ENCODE assay signal across 9 cellular contexts in the genomic region with DNA sequence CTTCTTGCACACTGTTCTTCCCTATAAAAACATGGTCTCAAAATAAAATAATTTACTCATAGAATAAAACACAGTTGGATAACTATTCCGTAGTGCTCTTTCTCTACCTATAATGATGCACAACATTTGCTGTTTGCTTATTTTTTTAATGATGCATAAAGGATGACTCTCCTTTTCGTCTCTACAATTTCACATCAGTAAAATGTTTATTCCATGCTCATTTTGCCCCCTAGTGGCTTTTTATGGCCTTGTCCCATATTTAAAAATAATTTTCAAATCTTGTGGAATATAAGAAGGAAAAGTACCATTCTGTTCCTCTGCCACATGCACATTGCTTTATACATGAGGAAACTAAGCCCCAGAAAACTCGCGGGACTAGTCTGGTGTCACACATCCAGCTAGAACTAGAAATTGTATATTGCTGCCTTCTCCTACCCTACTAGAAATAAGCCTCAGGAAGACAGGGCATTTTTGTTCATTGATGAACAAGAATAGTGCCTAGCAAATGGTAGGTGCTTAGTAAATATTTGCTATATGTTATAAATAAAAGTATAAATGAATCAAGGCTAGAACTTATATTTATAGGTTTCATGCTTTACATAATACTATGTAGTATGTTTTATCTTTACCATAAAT. TPM values are rescaled to one million over a fixed set of nuclear protein-coding genes. Genes with fewer than 3 reads are reported as not detected.
DNase-seq lines count a peak whose midpoint lies in the region; ATAC-seq, FAIRE-seq and TF ChIP-seq lines count a peak whose summit lies in the region.
"Had no signal": no experiment of that assay in that cellular context is flagged by ENCODE, and none has a peak within 500 bp of the region (broad histone marks: within the 10 kb centered on the region; RNA-seq: fewer than 3 reads in every experiment).

No MANE protein-coding gene starts in this region.

- no peaks in the 10 kb centered on the region for H3K9me3 ChIP-seq in CD4-positive, CD25-positive, alpha-beta regulatory T cell (ENCODE audit: control insufficient read depth in 2 of 2, low read length in 2 of 2)

- no peaks in the 10 kb centered on the region for H3K36me3 ChIP-seq in CD4-positive, CD25-positive, alpha-beta regulatory T cell (ENCODE audit: control insufficient read depth, insufficient read depth, low read length)

- ATAC-seq in CD4-positive, CD25-positive, alpha-beta regulatory T cell (ENCODE audit: low read depth in 2 of 2), result no peak
- ATAC-seq in SK-N-SH treated with all-trans-retinoic acid at 6 μM for 48 hours, result peak; percentile 50; the same call in 2 of the 3 replicates

- H3K36me3 Mint-ChIP-seq in CD4-positive, CD25-positive, alpha-beta regulatory T cell, result no peaks in the 10 kb centered on the region
- no peaks in the 10 kb centered on the region for H3K36me3 Mint-ChIP-seq in type B pancreatic cell

- H3K27me3 Mint-ChIP-seq in CD4-positive, CD25-positive, alpha-beta regulatory T cell, result no peaks in the 10 kb centered on the region
- peaks cover 3% of the 10 kb centered on the region for H3K27me3 Mint-ChIP-seq in type B pancreatic cell

- FAIRE-seq in frontal cortex (lab: Jason Lieb, UNC), result peak; percentile 55

- H3K9me3 Mint-ChIP-seq in CD4-positive, CD25-positive, alpha-beta regulatory T cell, result no peaks in the 10 kb centered on the region
- no peaks in the 10 kb centered on the region for H3K9me3 Mint-ChIP-seq in type B pancreatic cell

- H3K4me1 Mint-ChIP-seq in CD4-positive, CD25-positive, alpha-beta regulatory T cell, result peaks cover 29 to 47% (median 34%) of the 10 kb centered on the region in 4 donors
- H3K4me1 Mint-ChIP-seq in type B pancreatic cell (ENCODE audit: unreplicated experiment), result peaks cover 12% of the 10 kb centered on the region

- peak in 1 of 3 donors; percentile 45 for DNase-seq in CD4-positive, CD25-positive, alpha-beta regulatory T cell
- DNase-seq in HFF-Myc (ENCODE audit: extremely low read depth, low read depth) (no peak), frontal cortex (ENCODE audit: low spot score in 2 of 2) (peak in 1 of 2 donors; percentile 26), type B pancreatic cell (ENCODE audit: extremely low spot score, unreplicated experiment) (no peak), T-helper 9 cell (no peak), iPS-NIHi11 (ENCODE audit: low spot score) (no peak)
- no peak for DNase-seq in stimulated activated CD4-positive, alpha-beta T cell treated with anti-CD3 and anti-CD28 coated beads, Interleukin-4, amount 100 ng/mL, for 4 hours

- no peak overlapping the region for H3K27ac ChIP-seq in CD4-positive, CD25-positive, alpha-beta regulatory T cell (ENCODE audit: insufficient read depth, low read length, poor library complexity, severe bottlenecking)
- H3K27ac ChIP-seq: epithelial cell of prostate had no signal

- no peaks in the 10 kb centered on the region for H3K27me3 ChIP-seq in CD4-positive, CD25-positive, alpha-beta regulatory T cell (ENCODE audit: control insufficient read depth, insufficient read depth, low read length)

- TF ChIP-seq CTCF in HFF-Myc (IDR thresholded peaks at IDR 0.05; ENCODE audit: low read depth, low read length, missing control alignments) (peak; percentile 56), type B pancreatic cell (conservative IDR thresholded peaks at IDR 0.05) (peak; percentile 82)

- no peak overlapping the region for H3K27ac Mint-ChIP-seq in CD4-positive, CD25-positive, alpha-beta regulatory T cell
- no peak overlapping the region for H3K27ac Mint-ChIP-seq in type B pancreatic cell

- H3K4me3 ChIP-seq in CD4-positive, CD25-positive, alpha-beta regulatory T cell (ENCODE audit: low read depth, low read length), result peak overlapping the region; percentile 23
- H3K4me3 ChIP-seq in HFF-Myc (replicated peaks; ENCODE audit: low read depth, low read length), result no peak overlapping the region

- peaks cover 37% of the 10 kb centered on the region for H3K4me1 ChIP-seq in CD4-positive, CD25-positive, alpha-beta regulatory T cell (ENCODE audit: control insufficient read depth, insufficient read depth, low read length, poor library complexity, severe bottlenecking)

- H3K4me3 Mint-ChIP-seq in CD4-positive, CD25-positive, alpha-beta regulatory T cell, result peak overlapping the region in 1 of 4 donors; percentile 11
- no peak overlapping the region for H3K4me3 Mint-ChIP-seq in type B pancreatic cell

TF ChIP-seq in SK-N-SH treated with all-trans-retinoic acid at 6 μM for 48 hours, 23 proteins besides CTCF, POLR2A, EP300 and RAD21:
- no peak for TF ChIP-seq ZNF565 (CRISPR knock-in tag; conservative IDR thresholded peaks at IDR 0.05; ENCODE audit: low read depth)
- TF ChIP-seq, protein P1, sequence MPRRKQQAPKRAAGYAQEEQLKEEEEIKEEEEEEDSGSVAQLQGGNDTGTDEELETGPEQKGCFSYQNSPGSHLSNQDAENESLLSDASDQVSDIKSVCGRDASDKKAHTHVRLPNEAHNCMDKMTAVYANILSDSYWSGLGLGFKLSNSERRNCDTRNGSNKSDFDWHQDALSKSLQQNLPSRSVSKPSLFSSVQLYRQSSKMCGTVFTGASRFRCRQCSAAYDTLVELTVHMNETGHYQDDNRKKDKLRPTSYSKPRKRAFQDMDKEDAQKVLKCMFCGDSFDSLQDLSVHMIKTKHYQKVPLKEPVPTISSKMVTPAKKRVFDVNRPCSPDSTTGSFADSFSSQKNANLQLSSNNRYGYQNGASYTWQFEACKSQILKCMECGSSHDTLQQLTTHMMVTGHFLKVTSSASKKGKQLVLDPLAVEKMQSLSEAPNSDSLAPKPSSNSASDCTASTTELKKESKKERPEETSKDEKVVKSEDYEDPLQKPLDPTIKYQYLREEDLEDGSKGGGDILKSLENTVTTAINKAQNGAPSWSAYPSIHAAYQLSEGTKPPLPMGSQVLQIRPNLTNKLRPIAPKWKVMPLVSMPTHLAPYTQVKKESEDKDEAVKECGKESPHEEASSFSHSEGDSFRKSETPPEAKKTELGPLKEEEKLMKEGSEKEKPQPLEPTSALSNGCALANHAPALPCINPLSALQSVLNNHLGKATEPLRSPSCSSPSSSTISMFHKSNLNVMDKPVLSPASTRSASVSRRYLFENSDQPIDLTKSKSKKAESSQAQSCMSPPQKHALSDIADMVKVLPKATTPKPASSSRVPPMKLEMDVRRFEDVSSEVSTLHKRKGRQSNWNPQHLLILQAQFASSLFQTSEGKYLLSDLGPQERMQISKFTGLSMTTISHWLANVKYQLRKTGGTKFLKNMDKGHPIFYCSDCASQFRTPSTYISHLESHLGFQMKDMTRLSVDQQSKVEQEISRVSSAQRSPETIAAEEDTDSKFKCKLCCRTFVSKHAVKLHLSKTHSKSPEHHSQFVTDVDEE (CRISPR knock-in tag; IDR thresholded peaks at IDR 0.05), result no peak
- TF ChIP-seq ZNF8 (CRISPR knock-in tag; IDR thresholded peaks at IDR 0.05), result no peak

RNA-seq across cellular contexts. Expression of a gene that starts 12.7 kb away (rescaled TPM):
- not detected for total RNA-seq in CD4-positive, CD25-positive, alpha-beta regulatory T cell
- under 1 TPM in 1 of 4 donors, not detected in 3; 0.44 TPM for polyA plus RNA-seq in CD4-positive, CD25-positive, alpha-beta regulatory T cell
- 17.5 TPM for total RNA-seq in frontal cortex
- total RNA-seq in type B pancreatic cell (ENCODE audit: low replicate concordance), result 3.0 and 4.5 TPM in 2 replicates

RNA-seq across cellular contexts. Expression of a gene that starts 12.9 kb away (rescaled TPM):
- 45.4 TPM for total RNA-seq in CD4-positive, CD25-positive, alpha-beta regulatory T cell
- 100 to 1,000 TPM in 1 of 4 donors, 10 to 100 TPM in 3; 63.6 to 104 (median 75.8) TPM for polyA plus RNA-seq in CD4-positive, CD25-positive, alpha-beta regulatory T cell
- total RNA-seq in frontal cortex (78.3 TPM), type B pancreatic cell (ENCODE audit: low replicate concordance) (65.3 and 82.8 TPM in 2 replicates)
